In genomic region chr9:98254236-98255063, GRCh38 we compare ENCODE assay signal across 8 cellular contexts. TPM values are rescaled to one million over a fixed set of nuclear protein-coding genes. Genes with fewer than 3 reads are reported as not detected.
DNase-seq lines count a peak whose midpoint lies in the region; ATAC-seq and TF ChIP-seq lines count a peak whose summit lies in the region.

No MANE protein-coding gene starts in this region.

- peak overlapping the region; percentile 98 for H3K4me3 Mint-ChIP-seq in T-helper 2 cell treated with Interferon-gamma antibody and Interleukin-4, amounts not matched to agents 5 μg/mL and 100 μg/mL, for 36 hours

- no peak overlapping the region for H3K27ac Mint-ChIP-seq in T-helper 2 cell treated with Interferon-gamma antibody and Interleukin-4, amounts not matched to agents 5 μg/mL and 100 μg/mL, for 36 hours

- no peak for ATAC-seq in HG03520 (IDR thresholded peaks at IDR 0.05; ENCODE audit: unreplicated experiment)

- peaks cover 8% of the 10 kb centered on the region for H3K36me3 Mint-ChIP-seq in T-helper 2 cell treated with Interferon-gamma antibody and Interleukin-4, amounts not matched to agents 5 μg/mL and 100 μg/mL, for 36 hours (ENCODE audit: low read depth)

- no peaks in the 10 kb centered on the region for H3K9me3 ChIP-seq in adrenal gland (replicated peaks in 1 of 3)

- H3K36me3 ChIP-seq in adrenal gland (replicated peaks in 1 of 2) (no peaks in the 10 kb centered on the region), kidney epithelial cell (ENCODE audit: control insufficient read depth, insufficient read depth, low read length) (no peaks in the 10 kb centered on the region)

- H3K9me3 Mint-ChIP-seq in T-helper 2 cell treated with Interferon-gamma antibody and Interleukin-4, amounts not matched to agents 5 μg/mL and 100 μg/mL, for 36 hours, result no peaks in the 10 kb centered on the region

- H3K27me3 Mint-ChIP-seq in T-helper 2 cell treated with Interferon-gamma antibody and Interleukin-4, amounts not matched to agents 5 μg/mL and 100 μg/mL, for 36 hours (ENCODE audit: low read depth), result peaks cover 7% of the 10 kb centered on the region

- H3K27me3 ChIP-seq in adrenal gland (no peaks in the 10 kb centered on the region), kidney epithelial cell (ENCODE audit: control insufficient read depth, insufficient read depth, low read length) (no peaks in the 10 kb centered on the region)

- no peak for TF ChIP-seq POLR2A in adrenal gland (IDR thresholded peaks at IDR 0.05)

- H3K4me1 Mint-ChIP-seq in T-helper 2 cell treated with Interferon-gamma antibody and Interleukin-4, amounts not matched to agents 5 μg/mL and 100 μg/mL, for 36 hours (ENCODE audit: low read depth), result peaks cover 19% of the 10 kb centered on the region

- no peak for DNase-seq in T-helper 2 cell treated with Interferon-gamma antibody and Interleukin-4, amounts not matched to agents 5 μg/mL and 100 μg/mL, for 36 hours (ENCODE audit: low spot score)
- DNase-seq in T-helper 2 cell, result no peak
- no peak for DNase-seq in adrenal gland
- no peak for DNase-seq in kidney epithelial cell (ENCODE audit: low read depth)
- no peak for DNase-seq in substantia nigra (lab: John Stamatoyannopoulos, UW)
- DNase-seq in iPS-NIHi7 (ENCODE audit: extremely low spot score), result no peak
- no peak for DNase-seq in stimulated activated CD4-positive, alpha-beta T cell treated with anti-CD3 and anti-CD28 coated beads, Interleukin-4, amount 100 ng/mL, for 1 hour

- H3K4me3 ChIP-seq in adrenal gland (peak overlapping the region in 3 of 4 donors; percentile 49 to 86 (median 77)), kidney epithelial cell (ENCODE audit: low read depth, low read length) (peak overlapping the region; percentile 96)

- intact Hi-C loops in adrenal gland (cut with DNase I), result loop anchor here in 1 of 2 donors (5.0 kb wide), 1 partner anchor 182 kb away; no protein-coding TSS in a partner anchor

- peaks cover 0 to 8% of the 10 kb centered on the region in 2 donors for H3K4me1 ChIP-seq in adrenal gland (replicated peaks in 1 of 2)

- H3K27ac ChIP-seq in adrenal gland, result peak overlapping the region in 1 of 5 donors; percentile 98
- peak overlapping the region; percentile 97 for H3K27ac ChIP-seq in substantia nigra (ENCODE audit: low read depth, low read length, poor library complexity, severe bottlenecking)

- 19 to 39% (median 32%) methylated on average over 6 of the region's 6 CpGs for WGBS in adrenal gland, 4 donors

- no peak for TF ChIP-seq CTCF in adrenal gland (IDR thresholded peaks at IDR 0.05)
- TF ChIP-seq CTCF in kidney epithelial cell (IDR thresholded peaks at IDR 0.05; ENCODE audit: insufficient read depth, low read length, poor library complexity, severe bottlenecking), result no peak

RNA-seq across cellular contexts. Expression of gene TBC1D2, which starts 1.0 kb away (rescaled TPM):
- total RNA-seq in adrenal gland (10 to 100 TPM in 6 of 8 donors, 1 to 10 TPM in 2; 1.9 to 21.9 (median 12.6) TPM), kidney epithelial cell (21.4 and 23.6 TPM in 2 replicates)
- 10 to 100 TPM in 1 of 3 donors, 1 to 10 TPM in 2; 1.5 to 14.3 (median 6.3) TPM for polyA plus RNA-seq in adrenal gland
